1 cellular context compared by ENCODE assay signal in genomic region chr10:95295031-95295755, GRCh38.
TF ChIP-seq lines count a peak whose summit lies in the region.

No MANE protein-coding gene starts in this region.

TF ChIP-seq in K562, 482 proteins besides CTCF, POLR2A, EP300 and RAD21 (continued from another document and continues in another):
- TF ChIP-seq ZNF79 (CRISPR knock-in tag; IDR thresholded peaks at IDR 0.05; ENCODE audit: low read depth) (no peak), RBM17 (IDR thresholded peaks at IDR 0.05; ENCODE audit: borderline replicate concordance, low read depth, low read length) (no peak), BRD9 (IDR thresholded peaks at IDR 0.05; ENCODE audit: low read depth, partially characterized antibody) (no peak), RERE (CRISPR knock-in tag; IDR thresholded peaks at IDR 0.05; ENCODE audit: borderline replicate concordance) (no peak), HDAC2 (IDR thresholded peaks at IDR 0.05) (no peak), RNF2 (IDR thresholded peaks at IDR 0.05) (no peak), TAF1 (IDR thresholded peaks at IDR 0.05; ENCODE audit: control insufficient read depth, extremely low read depth, insufficient read depth, low read length, severe bottlenecking) (peak; percentile 36), DMBX1 (CRISPR knock-in tag; IDR thresholded peaks at IDR 0.05; ENCODE audit: borderline replicate concordance) (peak; percentile 29; the same call in 1 of the 2 replicates), ZNF146 (CRISPR knock-in tag; IDR thresholded peaks at IDR 0.05; ENCODE audit: unreplicated experiment) (no peak), ERF (CRISPR knock-in tag; IDR thresholded peaks at IDR 0.05) (no peak), PHF8 (IDR thresholded peaks at IDR 0.05; ENCODE audit: borderline replicate concordance, low read length) (peak; percentile 40; the same call in 1 of the 2 replicates), ZNF124 (CRISPR knock-in tag; IDR thresholded peaks at IDR 0.05) (no peak), HNRNPLL (IDR thresholded peaks at IDR 0.05; ENCODE audit: low read depth, low read length, poor library complexity, severe bottlenecking) (peak; percentile 98), PPARD (CRISPR knock-in tag; IDR thresholded peaks at IDR 0.05) (no peak), ZEB2 (IDR thresholded peaks at IDR 0.05) (no peak), TCF7L2 (IDR thresholded peaks at IDR 0.05; ENCODE audit: low read depth, low read length) (no peak), ZNF444 (CRISPR knock-in tag; IDR thresholded peaks at IDR 0.05) (no peak), MYBL2 (IDR thresholded peaks at IDR 0.05; ENCODE audit: low read depth) (no peak), MYBL2 (CRISPR knock-in tag; IDR thresholded peaks at IDR 0.05; ENCODE audit: borderline replicate concordance) (no peak), POLR2G (IDR thresholded peaks at IDR 0.05; ENCODE audit: low read depth, low read length) (peak; percentile 77), ZNF12 (CRISPR knock-in tag; IDR thresholded peaks at IDR 0.05) (no peak), GMEB1 (CRISPR knock-in tag; IDR thresholded peaks at IDR 0.05) (0 out of 2 replicates have a peak, but pooled peaks have one; percentile 22), ZNF384 (IDR thresholded peaks at IDR 0.05; ENCODE audit: low read depth, low read length) (no peak), PHF21A (IDR thresholded peaks at IDR 0.05; ENCODE audit: borderline replicate concordance, low read depth) (no peak), STAG1 (CRISPR knock-in tag; IDR thresholded peaks at IDR 0.05; ENCODE audit: borderline replicate concordance) (no peak), ZNF696 (CRISPR knock-in tag; conservative IDR thresholded peaks at IDR 0.05) (no peak), FOSL1 (tag; conservative IDR thresholded peaks at IDR 0.05) (no peak), MEF2D (tag; conservative IDR thresholded peaks at IDR 0.05; ENCODE audit: low read depth) (no peak), SP1 (CRISPR knock-in tag; IDR thresholded peaks at IDR 0.05) (no peak), ZNF407 (IDR thresholded peaks at IDR 0.05; ENCODE audit: low read depth) (no peak), HNRNPH1 (optimal IDR thresholded peaks at IDR 0.05; ENCODE audit: low read depth, low read length) (no peak), HDAC3 (IDR thresholded peaks at IDR 0.05; ENCODE audit: borderline replicate concordance, partially characterized antibody) (peak; percentile 70), PRMT5 (CRISPR knock-in tag; IDR thresholded peaks at IDR 0.05) (no peak), EGR1 (conservative IDR thresholded peaks at IDR 0.05) (no peak), ZNF398 (CRISPR knock-in tag; IDR thresholded peaks at IDR 0.05) (no peak), THAP12 (CRISPR knock-in tag; IDR thresholded peaks at IDR 0.05) (no peak), MED1 (CRISPR knock-in tag; IDR thresholded peaks at IDR 0.05; ENCODE audit: borderline replicate concordance) (no peak), PML (IDR thresholded peaks at IDR 0.05; ENCODE audit: low read length) (no peak), FOXJ2 (tag; IDR thresholded peaks at IDR 0.05) (no peak), ZNF174 (CRISPR knock-in tag; IDR thresholded peaks at IDR 0.05) (no peak), THRA (IDR thresholded peaks at IDR 0.05) (no peak), ZNF143 (CRISPR knock-in tag; IDR thresholded peaks at IDR 0.05) (no peak), RBBP5 (IDR thresholded peaks at IDR 0.05; ENCODE audit: borderline replicate concordance, insufficient read depth, low read length, poor library complexity, severe bottlenecking) (peak; percentile 65), TBP (optimal IDR thresholded peaks at IDR 0.05; ENCODE audit: low read depth, low read length) (no peak)
